10 cellular contexts compared by ENCODE assay signal in genomic region chr2:173159794-173160463, GRCh38.
DNase-seq lines count a peak whose midpoint lies in the region; ATAC-seq, FAIRE-seq and TF ChIP-seq lines count a peak whose summit lies in the region.
"Had no signal": no experiment of that assay in that cellular context is flagged by ENCODE, and none has a peak within 500 bp of the region (broad histone marks: within the 10 kb centered on the region; RNA-seq: fewer than 3 reads in every experiment).

No MANE protein-coding gene starts in this region.

- BruUV-seq in K562 (replicated peaks; lab: Mats Ljungman, UMichigan) = no TSS peak

- H3K4me3 ChIP-seq in K562 = no peak overlapping the region

- in situ Hi-C loops in K562 (cut with MboI) = no loop called here

- no peak overlapping the region for H3K4me2 ChIP-seq in K562 (ENCODE audit: insufficient read depth, low read length)
- H3K4me2 ChIP-seq: KMS-11 had no signal

- H3K4me1 ChIP-seq in K562 (replicated peaks in 1 of 2; ENCODE audit: control insufficient read depth in 2 of 2, insufficient read depth in 2 of 2, low read length in 2 of 2) = no peaks in the 10 kb centered on the region

- FAIRE-seq in K562 (lab: Jason Lieb, UNC) (no peak), urothelium cell line (lab: Jason Lieb, UNC) (no peak)

- no peak for TF ChIP-seq EP300 in K562 (IDR thresholded peaks at IDR 0.05; ENCODE audit: low read length)

- ATAC-seq in K562 (no peak), HG03469 (IDR thresholded peaks at IDR 0.05; ENCODE audit: unreplicated experiment) (no peak), HG03520 (IDR thresholded peaks at IDR 0.05; ENCODE audit: unreplicated experiment) (no peak)

- 0 out of 3 replicates have a peak, but pooled peaks cover 7% of the 10 kb centered on the region for H3K79me2 ChIP-seq in K562 (ENCODE audit: control insufficient read depth, insufficient read depth, low read length)

- no peaks in the 10 kb centered on the region for H3K9me3 ChIP-seq in K562 (replicated peaks; ENCODE audit: control insufficient read depth, insufficient read depth, low read depth, low read length)

- no peak overlapping the region for H3K9ac ChIP-seq in K562 (ENCODE audit: insufficient read depth in 1 of 2, low read depth in 2 of 2, low read length in 2 of 2)
- H3K9ac ChIP-seq: KMS-11 had no signal

- TF ChIP-seq RAD21 in K562 (CRISPR knock-in tag; conservative IDR thresholded peaks at IDR 0.05 in 1 of 2, IDR thresholded peaks at IDR 0.05 in 1 of 2) = no peak

- no peaks in the 10 kb centered on the region for H3K9me1 ChIP-seq in K562 (ENCODE audit: control insufficient read depth, insufficient read depth, low read length)

- H3K36me3 ChIP-seq in K562 (ENCODE audit: control insufficient read depth, insufficient read depth, low read length) = no peaks in the 10 kb centered on the region; the same call in 2 of the 3 replicates

- no peaks in the 10 kb centered on the region for H3K27me3 ChIP-seq in K562 (ENCODE audit: control insufficient read depth in 2 of 2, insufficient read depth in 2 of 2, low read length in 2 of 2)

- intact Hi-C loops in K562 (cut with micrococcal nuclease) = no loop called here

- CTCF ChIA-PET in K562 (lab: Yijun Ruan, JAX; ENCODE audit: low intra/inter-chr PET ratio) = no interaction called here

- H3K27ac ChIP-seq in K562 (ENCODE audit: extremely low read depth, low read depth, low read length) = no peak overlapping the region
- H3K27ac ChIP-seq: KMS-11 had no signal

- 40% methylated on average over 1 of the region's 1 CpG for WGBS in K562 (ENCODE audit: insufficient coverage, low coverage, missing lambda C conversion rate)

- DNase-seq in NCI-H345 (lab: John Stamatoyannopoulos, UW) = peak; percentile 2
- no peak for DNase-seq in NCI-H345 treated with DMSO at 0.1 percent for 48 hours (lab: John Stamatoyannopoulos, UW; ENCODE audit: unreplicated experiment)
- peak in 1 of 4 experiments; percentile 5 for DNase-seq in K562 (ENCODE audit: extremely low read depth in 1 of 4, low spot score in 3 of 4)
- peak; percentile 93 for DNase-seq in kidney tubule cell (ENCODE audit: low spot score)
- DNase-seq in urothelium cell line (ENCODE audit: low spot score) = peak; percentile 36
- no peak for DNase-seq in activated T-cell treated with anti-CD3 and anti-CD28 coated beads for 4 hours
- DNase-seq: CD4-positive, CD25-positive, alpha-beta regulatory T cell had no signal

- no peak for TF ChIP-seq CTCF in K562 (IDR thresholded peaks at IDR 0.05 in 2 of 3, conservative IDR thresholded peaks at IDR 0.05 in 1 of 3; ENCODE audit: insufficient read depth in 2 of 3, low read depth in 1 of 3, low read length in 3 of 3)

- no peak overlapping the region for H2AFZ ChIP-seq in K562 (ENCODE audit: low read depth, low read length)

- H4K20me1 ChIP-seq in K562 (replicated peaks; ENCODE audit: control insufficient read depth, insufficient read depth, low read length) = no peaks in the 10 kb centered on the region

- POLR2A ChIA-PET in K562 (lab: Yijun Ruan, JAX) = no interaction called here

- TF ChIP-seq POLR2A in K562 (conservative IDR thresholded peaks at IDR 0.05) = no peak

TF ChIP-seq in K562, 482 proteins besides CTCF, POLR2A, EP300 and RAD21:
- no peak for TF ChIP-seq ASH1L (IDR thresholded peaks at IDR 0.05; ENCODE audit: borderline replicate concordance, low read depth, partially characterized antibody)
- TF ChIP-seq ADNP (tag; IDR thresholded peaks at IDR 0.05) = no peak
- no peak for TF ChIP-seq CHAMP1 (IDR thresholded peaks at IDR 0.05)
- TF ChIP-seq ID3 (CRISPR knock-in tag; IDR thresholded peaks at IDR 0.05) = no peak
- no peak for TF ChIP-seq ID3 (tag; IDR thresholded peaks at IDR 0.05)
- no peak for TF ChIP-seq FOXA1 (IDR thresholded peaks at IDR 0.05; ENCODE audit: borderline replicate concordance)
- no peak for TF ChIP-seq CEBPG (CRISPR knock-in tag; IDR thresholded peaks at IDR 0.05)
- peak; percentile 82 to 83 for TF ChIP-seq CEBPG (tag; conservative IDR thresholded peaks at IDR 0.05 in 1 of 2, IDR thresholded peaks at IDR 0.05 in 1 of 2)
- no peak for TF ChIP-seq ARID1B (IDR thresholded peaks at IDR 0.05)
- no peak for TF ChIP-seq MTF1 (CRISPR knock-in tag; IDR thresholded peaks at IDR 0.05; ENCODE audit: borderline replicate concordance)
- TF ChIP-seq CEBPB (tag; IDR thresholded peaks at IDR 0.05) = peak; percentile 90
- no peak for TF ChIP-seq ZNF511 (CRISPR knock-in tag; IDR thresholded peaks at IDR 0.05)
- TF ChIP-seq TBL1XR1 (IDR thresholded peaks at IDR 0.05; ENCODE audit: low read length in 2 of 2) = no peak
- no peak for TF ChIP-seq BCLAF1 (IDR thresholded peaks at IDR 0.05; ENCODE audit: borderline replicate concordance in 1 of 2, control insufficient read depth in 1 of 2, low read depth in 2 of 2, low read length in 1 of 2)
- TF ChIP-seq ZFX (CRISPR knock-in tag; IDR thresholded peaks at IDR 0.05) = no peak
- TF ChIP-seq CBX5 (IDR thresholded peaks at IDR 0.05; ENCODE audit: borderline replicate concordance, low read depth) = no peak

Comparison
In these comparisons a context has a peak if more than half of its experiments do, and no peak if none do; other contexts are left out.
1. DNase-seq: peak in NCI-H345 (single experiment), kidney tubule cell (single experiment) and urothelium cell line (single experiment); none in NCI-H345 treated with DMSO at 0.1 percent for 48 hours (single experiment) and activated T-cell treated with anti-CD3 and anti-CD28 coated beads for 4 hours (single experiment).